1 cellular context compared by ENCODE assay signal in the genomic region with DNA sequence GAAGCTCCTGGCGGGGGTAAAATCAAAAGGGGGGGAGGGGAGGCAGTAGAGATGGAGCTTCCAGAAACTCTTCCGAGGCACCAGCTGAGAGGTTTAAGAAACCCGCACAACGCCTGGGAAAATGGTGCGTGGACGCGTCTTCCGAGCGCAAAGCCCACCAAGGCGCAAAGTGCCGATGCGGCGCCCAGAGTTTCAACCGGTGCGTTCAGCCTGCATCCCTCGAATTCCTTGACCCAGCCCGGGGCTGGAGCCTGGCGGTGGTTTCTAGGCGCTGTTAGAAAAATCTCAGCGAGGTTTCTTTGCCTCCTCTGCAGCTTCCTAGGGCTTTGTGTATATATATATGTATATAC.
TF ChIP-seq lines count a peak whose summit lies in the region.

No MANE protein-coding gene starts in this region.

TF ChIP-seq in H1, 55 proteins besides CTCF, POLR2A, EP300 and RAD21:
- TF ChIP-seq TBP (IDR thresholded peaks at IDR 0.05; ENCODE audit: low read depth, low read length), result peak; percentile 33; the same call in 1 of the 2 replicates
- peak; percentile 46; the same call in 1 of the 2 replicates for TF ChIP-seq BACH1 (IDR thresholded peaks at IDR 0.05; ENCODE audit: low read length)
- 0 out of 2 replicates have a peak, but pooled peaks have one; percentile 4 for TF ChIP-seq MAX (IDR thresholded peaks at IDR 0.05)
- TF ChIP-seq BRCA1 (IDR thresholded peaks at IDR 0.05; ENCODE audit: low read depth, low read length), result no peak
